In the genomic region with DNA sequence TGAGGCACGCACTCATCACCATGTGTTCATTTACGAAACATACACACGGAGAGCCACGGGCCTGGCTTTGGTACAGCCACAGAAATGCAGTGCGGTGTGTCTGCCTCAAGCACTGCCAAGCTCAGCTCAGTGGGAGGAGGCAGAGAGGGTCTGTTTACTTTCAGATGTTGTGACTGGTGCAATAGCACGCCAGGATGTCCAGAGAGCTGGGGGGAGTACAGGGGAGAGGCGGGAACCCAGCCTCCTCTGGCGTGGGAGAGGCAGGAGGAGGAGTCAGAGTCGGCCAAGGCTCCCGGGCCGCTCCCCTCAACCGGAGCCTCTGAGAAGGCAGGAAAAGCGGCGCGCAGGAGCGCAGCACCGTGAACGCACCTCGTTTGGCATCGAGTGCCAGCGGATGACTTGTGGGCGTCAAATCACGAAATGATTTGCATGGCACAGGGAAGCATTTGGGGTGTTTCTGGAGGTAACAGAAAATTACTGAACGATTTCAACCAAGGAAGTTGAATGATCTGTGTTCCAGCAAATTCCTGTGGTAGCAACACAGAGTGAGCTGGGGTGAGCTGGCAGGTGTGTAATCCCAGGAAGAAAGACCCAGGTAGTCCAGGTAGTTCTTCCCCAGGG, we compare ENCODE assay signal across 1 cellular context.
TF ChIP-seq lines count a peak whose summit lies in the region.

No MANE protein-coding gene starts in this region.

TF ChIP-seq in HepG2, 621 proteins besides CTCF, POLR2A, EP300 and RAD21 (continued from another document):
- TF ChIP-seq, protein P1, sequence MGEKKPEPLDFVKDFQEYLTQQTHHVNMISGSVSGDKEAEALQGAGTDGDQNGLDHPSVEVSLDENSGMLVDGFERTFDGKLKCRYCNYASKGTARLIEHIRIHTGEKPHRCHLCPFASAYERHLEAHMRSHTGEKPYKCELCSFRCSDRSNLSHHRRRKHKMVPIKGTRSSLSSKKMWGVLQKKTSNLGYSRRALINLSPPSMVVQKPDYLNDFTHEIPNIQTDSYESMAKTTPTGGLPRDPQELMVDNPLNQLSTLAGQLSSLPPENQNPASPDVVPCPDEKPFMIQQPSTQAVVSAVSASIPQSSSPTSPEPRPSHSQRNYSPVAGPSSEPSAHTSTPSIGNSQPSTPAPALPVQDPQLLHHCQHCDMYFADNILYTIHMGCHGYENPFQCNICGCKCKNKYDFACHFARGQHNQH (CRISPR knock-in tag; IDR thresholded peaks at IDR 0.05), result no peak
- no peak for TF ChIP-seq ZIK1 (CRISPR knock-in tag; IDR thresholded peaks at IDR 0.05; ENCODE audit: borderline replicate concordance, low read depth)
- peak; percentile 38; the same call in 1 of the 2 replicates for TF ChIP-seq ZNF746 (CRISPR knock-in tag; IDR thresholded peaks at IDR 0.05)
- peak; percentile 17 for TF ChIP-seq XRCC5 (optimal IDR thresholded peaks at IDR 0.05; ENCODE audit: low read length)
- peak; percentile 57; the same call in 1 of the 2 replicates for TF ChIP-seq RXRA (CRISPR knock-in tag; IDR thresholded peaks at IDR 0.05)
- no peak for TF ChIP-seq ZFP1 (CRISPR knock-in tag; IDR thresholded peaks at IDR 0.05)
- TF ChIP-seq, protein P2, sequence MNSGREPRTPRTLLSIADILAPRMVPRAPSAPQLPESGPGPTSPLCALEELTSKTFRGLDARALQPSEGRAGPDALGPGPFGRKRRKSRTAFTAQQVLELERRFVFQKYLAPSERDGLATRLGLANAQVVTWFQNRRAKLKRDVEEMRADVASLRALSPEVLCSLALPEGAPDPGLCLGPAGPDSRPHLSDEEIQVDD (CRISPR knock-in tag; IDR thresholded peaks at IDR 0.05; ENCODE audit: borderline replicate concordance), result no peak
- peak; percentile 88; the same call in 1 of the 2 replicates for TF ChIP-seq FOXK1 (CRISPR knock-in tag; IDR thresholded peaks at IDR 0.05; ENCODE audit: borderline replicate concordance, low read depth)
- TF ChIP-seq NCOA2 (CRISPR knock-in tag; IDR thresholded peaks at IDR 0.05), result peak; percentile 29; the same call in 1 of the 2 replicates
- no peak for TF ChIP-seq KDM5A (IDR thresholded peaks at IDR 0.05; ENCODE audit: borderline replicate concordance, low read length)
- TF ChIP-seq, protein P3, sequence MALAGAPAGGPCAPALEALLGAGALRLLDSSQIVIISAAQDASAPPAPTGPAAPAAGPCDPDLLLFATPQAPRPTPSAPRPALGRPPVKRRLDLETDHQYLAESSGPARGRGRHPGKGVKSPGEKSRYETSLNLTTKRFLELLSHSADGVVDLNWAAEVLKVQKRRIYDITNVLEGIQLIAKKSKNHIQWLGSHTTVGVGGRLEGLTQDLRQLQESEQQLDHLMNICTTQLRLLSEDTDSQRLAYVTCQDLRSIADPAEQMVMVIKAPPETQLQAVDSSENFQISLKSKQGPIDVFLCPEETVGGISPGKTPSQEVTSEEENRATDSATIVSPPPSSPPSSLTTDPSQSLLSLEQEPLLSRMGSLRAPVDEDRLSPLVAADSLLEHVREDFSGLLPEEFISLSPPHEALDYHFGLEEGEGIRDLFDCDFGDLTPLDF (CRISPR knock-in tag; IDR thresholded peaks at IDR 0.05), result peak; percentile 46; the same call in 1 of the 2 replicates
- no peak for TF ChIP-seq DNMT3B (CRISPR knock-in tag; conservative IDR thresholded peaks at IDR 0.05)
- TF ChIP-seq, protein P4, sequence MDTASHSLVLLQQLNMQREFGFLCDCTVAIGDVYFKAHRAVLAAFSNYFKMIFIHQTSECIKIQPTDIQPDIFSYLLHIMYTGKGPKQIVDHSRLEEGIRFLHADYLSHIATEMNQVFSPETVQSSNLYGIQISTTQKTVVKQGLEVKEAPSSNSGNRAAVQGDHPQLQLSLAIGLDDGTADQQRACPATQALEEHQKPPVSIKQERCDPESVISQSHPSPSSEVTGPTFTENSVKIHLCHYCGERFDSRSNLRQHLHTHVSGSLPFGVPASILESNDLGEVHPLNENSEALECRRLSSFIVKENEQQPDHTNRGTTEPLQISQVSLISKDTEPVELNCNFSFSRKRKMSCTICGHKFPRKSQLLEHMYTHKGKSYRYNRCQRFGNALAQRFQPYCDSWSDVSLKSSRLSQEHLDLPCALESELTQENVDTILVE (CRISPR knock-in tag; IDR thresholded peaks at IDR 0.05), result 0 out of 2 replicates have a peak, but pooled peaks have one; percentile 45
